23 cellular contexts compared by ENCODE assay signal in the genomic region with DNA sequence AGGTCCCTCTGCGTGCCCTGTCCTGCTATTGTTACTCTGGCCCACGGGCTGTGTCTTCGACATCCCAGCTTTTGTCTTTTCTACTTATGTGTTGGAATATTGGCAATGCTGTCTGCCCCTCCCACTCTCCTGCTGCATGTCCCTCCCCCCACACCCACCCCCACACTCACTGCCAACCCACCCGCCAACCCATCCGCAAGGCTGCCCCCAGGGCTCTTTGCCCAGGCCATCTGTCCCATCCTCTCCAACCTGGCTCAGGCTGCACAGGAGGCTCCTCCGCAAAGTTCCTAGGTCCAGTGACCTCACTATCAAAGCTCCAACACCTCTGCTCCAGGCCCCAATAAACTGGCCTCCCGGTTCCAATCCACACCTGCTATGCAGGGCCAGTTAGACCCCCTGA.
"Had no signal": no experiment of that assay in that cellular context is flagged by ENCODE, and none has a peak within 500 bp of the region (broad histone marks: within the 10 kb centered on the region; RNA-seq: fewer than 3 reads in every experiment).

No MANE protein-coding gene starts in this region.

- H3K27me3 Mint-ChIP-seq: natural killer cell treated with Interleukin-12 subunit alpha and Interleukin-12 subunit beta and Interleukin-15 and Interleukin-18, amount 100 ng/mL, for 72 hours had no signal

- H3K27ac ChIP-seq: dorsolateral prefrontal cortex, epithelial cell of prostate, gastrocnemius medialis, psoas muscle, stomach, testis, tibial artery, upper lobe of left lung had no signal

- H3K27me3 ChIP-seq: dorsolateral prefrontal cortex, gastrocnemius medialis, sigmoid colon, stomach, testis, tibial artery, upper lobe of left lung had no signal

- H3K36me3 ChIP-seq: gastrocnemius medialis, sigmoid colon, tibial artery, upper lobe of left lung had no signal

- H3K36me3 Mint-ChIP-seq: memory B cell; naive B cell; natural killer cell treated with Interleukin-12 subunit alpha and Interleukin-12 subunit beta and Interleukin-15 and Interleukin-18, amount 100 ng/mL, for 72 hours; stimulated activated effector memory CD8-positive, alpha-beta T cell treated with anti-CD3 and anti-CD28 coated beads, Interleukin-12 subunit alpha, Interleukin-12 subunit beta, amount 100 ng/mL, for 72 hours had no signal

- ATAC-seq: esophagus mucosa; gastrocnemius medialis; natural killer cell treated with Interleukin-12 subunit alpha and Interleukin-12 subunit beta and Interleukin-15 and Interleukin-18, amount 100 ng/mL, for 72 hours; psoas muscle; right cardiac atrium; stimulated activated effector memory CD8-positive, alpha-beta T cell treated with anti-CD3 and anti-CD28 coated beads, Interleukin-12 subunit alpha, Interleukin-12 subunit beta, amount 100 ng/mL, for 72 hours had no signal

- H3K4me1 Mint-ChIP-seq: memory B cell; naive B cell; stimulated activated effector memory CD8-positive, alpha-beta T cell treated with anti-CD3 and anti-CD28 coated beads, Interleukin-12 subunit alpha, Interleukin-12 subunit beta, amount 100 ng/mL, for 72 hours had no signal

- H3K9me3 Mint-ChIP-seq: memory B cell; naive B cell; natural killer cell treated with Interleukin-12 subunit alpha and Interleukin-12 subunit beta and Interleukin-15 and Interleukin-18, amount 100 ng/mL, for 72 hours; stimulated activated effector memory CD8-positive, alpha-beta T cell treated with anti-CD3 and anti-CD28 coated beads, Interleukin-12 subunit alpha, Interleukin-12 subunit beta, amount 100 ng/mL, for 72 hours had no signal

- DNase-seq: effector CD4-positive, alpha-beta T cell; foreskin fibroblast; gastrocnemius medialis; head of caudate nucleus; naive B cell; nucleus accumbens; psoas muscle; right cardiac atrium; sigmoid colon; stimulated activated CD4-positive, alpha-beta T cell treated with anti-CD3 and anti-CD28 coated beads, Interleukin-2, amount 100 ng/mL, for 24 hours; stimulated activated CD4-positive, alpha-beta T cell treated with anti-CD3 and anti-CD28 coated beads, Interleukin-4, amount 100 ng/mL, for 24 hours; stimulated activated naive CD4-positive, alpha-beta T cell treated with Interleukin-2 at 50 U/mL for 16 hours; stomach; testis; tibial artery; upper lobe of left lung had no signal

- H3K27ac Mint-ChIP-seq: memory B cell; naive B cell; natural killer cell treated with Interleukin-12 subunit alpha and Interleukin-12 subunit beta and Interleukin-15 and Interleukin-18, amount 100 ng/mL, for 72 hours; stimulated activated effector memory CD8-positive, alpha-beta T cell treated with anti-CD3 and anti-CD28 coated beads, Interleukin-12 subunit alpha, Interleukin-12 subunit beta, amount 100 ng/mL, for 72 hours had no signal

- H3K4me3 Mint-ChIP-seq: memory B cell; naive B cell; natural killer cell treated with Interleukin-12 subunit alpha and Interleukin-12 subunit beta and Interleukin-15 and Interleukin-18, amount 100 ng/mL, for 72 hours; stimulated activated effector memory CD8-positive, alpha-beta T cell treated with anti-CD3 and anti-CD28 coated beads, Interleukin-12 subunit alpha, Interleukin-12 subunit beta, amount 100 ng/mL, for 72 hours had no signal

- H3K9me3 ChIP-seq: gastrocnemius medialis, psoas muscle, sigmoid colon, stomach, testis, tibial artery, upper lobe of left lung had no signal

- H3K4me3 ChIP-seq: dorsolateral prefrontal cortex, gastrocnemius medialis, lung, psoas muscle, sigmoid colon, stomach, testis, tibial artery, upper lobe of left lung had no signal

- H3K4me1 ChIP-seq: gastrocnemius medialis, psoas muscle, sigmoid colon, testis, tibial artery, upper lobe of left lung had no signal
